In genomic region chr16:75345711-75346110, GRCh38 we compare ENCODE assay signal across 21 cellular contexts.
DNase-seq lines count a peak whose midpoint lies in the region; ATAC-seq and TF ChIP-seq lines count a peak whose summit lies in the region.
"Had no signal": no experiment of that assay in that cellular context is flagged by ENCODE, and none has a peak within 500 bp of the region (broad histone marks: within the 10 kb centered on the region; RNA-seq: fewer than 3 reads in every experiment).

No MANE protein-coding gene starts in this region.

- H3K27ac ChIP-seq in GM23338 (ENCODE audit: low read depth) (no peak overlapping the region), mesenchymal stem cell (ENCODE audit: low read length, poor library complexity, severe bottlenecking) (no peak overlapping the region)
- H3K27ac ChIP-seq: C4-2B, HL-60 had no signal

- no peaks in the 10 kb centered on the region for H3K9me3 Mint-ChIP-seq in GM23338
- H3K9me3 Mint-ChIP-seq in endothelial cell (ENCODE audit: unreplicated experiment): no peaks in the 10 kb centered on the region
- H3K9me3 Mint-ChIP-seq: CD4-positive, alpha-beta T cell; HFFc6; IgD-negative memory B cell had no signal

- no peaks in the 10 kb centered on the region for H3K79me2 ChIP-seq in GM23338 (replicated peaks; ENCODE audit: insufficient read depth)

- no peak overlapping the region for H4K91ac ChIP-seq in mesenchymal stem cell (ENCODE audit: low read length)

- H3F3A ChIP-seq in GM23338 (replicated peaks; ENCODE audit: low read depth): no peaks in the 10 kb centered on the region

- H3K9ac ChIP-seq in mesenchymal stem cell (ENCODE audit: low read length): no peak overlapping the region

- WGBS in mesenchymal stem cell: 100% methylated on average over 2 of the region's 2 CpGs

- no peak overlapping the region for H3K23ac ChIP-seq in mesenchymal stem cell (ENCODE audit: low read length in 2 of 2)

- no peak overlapping the region for H4K8ac ChIP-seq in mesenchymal stem cell (ENCODE audit: low read length)

- no peak overlapping the region for H3K18ac ChIP-seq in mesenchymal stem cell (ENCODE audit: low read depth in 1 of 2, low read length in 2 of 2)

- H3K4me1 Mint-ChIP-seq in GM23338: peaks cover 7% of the 10 kb centered on the region
- peaks cover 35% of the 10 kb centered on the region for H3K4me1 Mint-ChIP-seq in endothelial cell (ENCODE audit: unreplicated experiment)
- H3K4me1 Mint-ChIP-seq: B cell, IgD-negative memory B cell had no signal

- no peaks in the 10 kb centered on the region for H3K36me3 ChIP-seq in GM23338 (ENCODE audit: insufficient read depth)
- H3K36me3 ChIP-seq in mesenchymal stem cell (ENCODE audit: control insufficient read depth in 1 of 2, insufficient read depth in 2 of 2, low read depth in 1 of 2, low read length in 2 of 2): peaks cover 3 to 4% of the 10 kb centered on the region in 2 experiments

- H2BK15ac ChIP-seq in mesenchymal stem cell (ENCODE audit: low read depth, poor library complexity, severe bottlenecking): no peak overlapping the region

- H2AFZ ChIP-seq in GM23338 (no peak overlapping the region), mesenchymal stem cell (ENCODE audit: low read depth, low read length) (no peak overlapping the region)

- H2BK120ac ChIP-seq in mesenchymal stem cell (ENCODE audit: low read depth, low read length): no peak overlapping the region

- H3K27ac Mint-ChIP-seq in GM23338 (peak overlapping the region; percentile 72; the same call in 1 of the 2 replicates), endothelial cell (ENCODE audit: unreplicated experiment) (peak overlapping the region; percentile 9)
- H3K27ac Mint-ChIP-seq: B cell; CD4-positive, alpha-beta T cell; HFFc6; IgD-negative memory B cell had no signal

- peak overlapping the region; percentile 57 for H2AK5ac ChIP-seq in mesenchymal stem cell (ENCODE audit: low read length, severe bottlenecking)

- peaks cover 3% of the 10 kb centered on the region; the same call in 1 of the 2 replicates for H4K20me1 ChIP-seq in GM23338 (replicated peaks; ENCODE audit: insufficient read depth)

- no peak for TF ChIP-seq CTCF in GM23338 (conservative IDR thresholded peaks at IDR 0.05; ENCODE audit: low read depth in 2 of 2)
- no peak for TF ChIP-seq CTCF in endothelial cell (IDR thresholded peaks at IDR 0.05; ENCODE audit: unreplicated experiment)

- no peaks in the 10 kb centered on the region for H3K9me2 ChIP-seq in GM23338 (ENCODE audit: insufficient read depth)

- no peak overlapping the region for H2BK12ac ChIP-seq in mesenchymal stem cell (ENCODE audit: low read length in 2 of 2)

- H3K9me3 ChIP-seq in mesenchymal stem cell (ENCODE audit: control insufficient read depth, low read length): no peaks in the 10 kb centered on the region

- H3K27me3 ChIP-seq in GM23338 (ENCODE audit: insufficient read depth): no peaks in the 10 kb centered on the region
- H3K27me3 ChIP-seq in mesenchymal stem cell (ENCODE audit: control insufficient read depth in 1 of 2, insufficient read depth in 1 of 2, low read length in 2 of 2): no peaks in the 10 kb centered on the region

- no peak overlapping the region for H3K14ac ChIP-seq in mesenchymal stem cell (ENCODE audit: low read length in 2 of 2)

- no peak overlapping the region for H3K4me3 ChIP-seq in GM23338
- H3K4me3 ChIP-seq in mesenchymal stem cell (ENCODE audit: insufficient read depth in 1 of 2, low read depth in 1 of 2, low read length in 2 of 2): no peak overlapping the region
- H3K4me3 ChIP-seq: GM12878 had no signal

- H3K4me2 ChIP-seq in GM23338 (no peak overlapping the region), mesenchymal stem cell (ENCODE audit: low read length, poor library complexity, severe bottlenecking) (no peak overlapping the region)

- H3K27me3 Mint-ChIP-seq in GM23338 (ENCODE audit: insufficient read depth, low read depth, poor library complexity) (no peaks in the 10 kb centered on the region), endothelial cell (ENCODE audit: unreplicated experiment) (peaks cover 2% of the 10 kb centered on the region)
- H3K27me3 Mint-ChIP-seq: CD4-positive, alpha-beta T cell had no signal

- ATAC-seq in GM23338 (no peak), GM19328 (IDR thresholded peaks at IDR 0.05; ENCODE audit: unreplicated experiment) (no peak), GM21529 (IDR thresholded peaks at IDR 0.05; ENCODE audit: unreplicated experiment) (no peak)
- ATAC-seq: GM12878, HCT116 had no signal

- peaks cover 14% of the 10 kb centered on the region for H3K79me1 ChIP-seq in mesenchymal stem cell (replicated peaks; ENCODE audit: low read length, poor library complexity, severe bottlenecking)

- H3K4me1 ChIP-seq in GM23338 (ENCODE audit: insufficient read depth): peaks cover 17% of the 10 kb centered on the region
- H3K4me1 ChIP-seq in mesenchymal stem cell (ENCODE audit: control insufficient read depth, insufficient read depth, low read depth, low read length): peaks cover 7% of the 10 kb centered on the region

- H3K36me3 Mint-ChIP-seq in GM23338 (ENCODE audit: low read depth): peaks cover 4% of the 10 kb centered on the region; the same call in 1 of the 3 replicates
- H3K36me3 Mint-ChIP-seq in endothelial cell (ENCODE audit: low read depth, unreplicated experiment): peaks cover 6% of the 10 kb centered on the region

- H3K4me3 Mint-ChIP-seq in GM23338 (no peak overlapping the region), endothelial cell (ENCODE audit: unreplicated experiment) (no peak overlapping the region)
- H3K4me3 Mint-ChIP-seq: B cell; CD4-positive, alpha-beta T cell; HFFc6; IgD-negative memory B cell had no signal

- DNase-seq in GM23338 (ENCODE audit: low spot score) (no peak), amniotic epithelial cell (ENCODE audit: low read depth) (peak; percentile 56), endothelial cell (ENCODE audit: low spot score) (no peak), mesenchymal stem cell (no peak), C1 segment of cervical spinal cord (lab: John Stamatoyannopoulos, UW) (no peak), HT-29 (ENCODE audit: low spot score) (no peak)
- DNase-seq: 8988T; CD4-positive, alpha-beta T cell; DMS79 treated with DMSO at 0.1 percent for 48 hours; GOT3; H7; HFFc6; KG1 had no signal

- H3K4ac ChIP-seq in mesenchymal stem cell (ENCODE audit: low read depth in 1 of 2, low read length in 2 of 2): no peak overlapping the region

- no peak overlapping the region for H2BK5ac ChIP-seq in mesenchymal stem cell (ENCODE audit: low read depth, low read length, poor library complexity, severe bottlenecking)

TF ChIP-seq in GM23338, 12 proteins besides CTCF, POLR2A, EP300 and RAD21 (continues in another document):
- TF ChIP-seq ZNF331 (CRISPR knock-in tag; IDR thresholded peaks at IDR 0.05; ENCODE audit: low read depth): no peak
- no peak for TF ChIP-seq EZH2phosphoT487 (IDR thresholded peaks at IDR 0.05; ENCODE audit: unreplicated experiment)
- no peak for TF ChIP-seq ZNF462 (CRISPR knock-in tag; IDR thresholded peaks at IDR 0.05)
